Comparison of ENCODE assay signal across 8 cellular contexts in the genomic region with DNA sequence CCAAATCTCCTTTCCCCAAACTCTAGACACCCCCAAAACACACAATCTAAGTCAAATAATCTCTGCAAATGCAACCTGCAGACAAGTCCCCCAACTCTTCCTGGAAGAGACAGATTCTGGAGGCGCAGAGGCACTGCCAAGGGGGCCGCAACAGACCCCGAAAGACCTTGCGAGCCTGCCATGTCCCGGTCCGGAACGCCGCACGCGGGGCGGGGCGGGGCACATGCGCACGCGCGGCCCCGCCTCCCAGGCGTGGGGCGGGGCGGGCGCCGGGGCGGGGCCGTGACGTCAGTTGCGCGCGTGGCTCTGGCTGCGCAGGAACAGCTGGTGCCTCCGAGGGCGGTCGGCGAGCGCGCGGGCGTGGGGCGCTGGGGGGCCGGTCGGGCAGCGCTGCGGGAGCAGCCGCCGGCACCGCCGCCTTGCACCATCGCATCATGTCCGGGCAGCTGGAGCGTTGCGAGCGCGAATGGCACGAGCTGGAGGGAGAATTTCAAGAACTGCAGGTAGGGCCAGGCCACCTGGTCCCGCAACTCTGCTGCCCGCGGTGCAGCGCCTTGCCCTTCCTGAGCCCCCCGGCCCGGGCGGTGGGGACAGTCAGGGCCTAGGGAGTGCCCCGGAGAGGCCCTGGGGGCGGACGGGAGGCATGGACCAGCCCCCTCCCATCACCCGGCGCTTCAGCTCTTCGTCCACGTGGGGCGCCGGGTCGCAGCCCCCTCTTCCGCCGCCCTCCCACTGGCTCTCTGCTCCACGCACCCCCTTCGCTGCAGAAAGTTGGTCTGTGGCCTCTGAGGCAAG. TPM values are rescaled to one million over a fixed set of nuclear protein-coding genes. Genes with fewer than 3 reads are reported as not detected.
A peak's percentile ranks its signal among the peaks of the same experiment; 100 is the strongest.
DNase-seq lines count a peak whose midpoint lies in the region; ATAC-seq lines count a peak whose summit lies in the region.

A gene (plus strand): TSS at position 291 of the 795 bp plus-strand sequence. CDS start 144 bp downstream, at position 435.

- H3K4me3 Mint-ChIP-seq in activated T-cell treated with anti-CD3 and anti-CD28 coated beads, Interleukin-2, amount 50 U/mL, for 72 hours = peak within 1 kb of the TSS; percentile 87 to 99
- peak within 1 kb of the TSS; percentile 84 to 97 (median 94) for H3K4me3 Mint-ChIP-seq in naive thymus-derived CD4-positive, alpha-beta T cell

- H3K9me3 ChIP-seq in naive thymus-derived CD4-positive, alpha-beta T cell (ENCODE audit: control insufficient read depth in 2 of 3, low read length in 3 of 3) = no peaks in the 10 kb centered on the region

- peak; percentile 54 for DNase-seq in CMK (ENCODE audit: low read depth)
- DNase-seq in OCI-M1 (lab: John Stamatoyannopoulos, UW) = peak; percentile 82
- peak; percentile 85 to 93 for DNase-seq in activated T-cell treated with anti-CD3 and anti-CD28 coated beads, Interleukin-2, amount 50 U/mL, for 72 hours
- peak; percentile 61 for DNase-seq in fibroblast of gingiva (ENCODE audit: low read depth)
- peak; percentile 75 to 91 (median 86) for DNase-seq in naive thymus-derived CD4-positive, alpha-beta T cell
- DNase-seq in stimulated activated naive CD4-positive, alpha-beta T cell (lab: John Stamatoyannopoulos, UW) = peak; percentile 75 to 91 (median 80)

- peak within 1 kb of the TSS; percentile 99 for H3K4me3 ChIP-seq in naive thymus-derived CD4-positive, alpha-beta T cell (ENCODE audit: low read length)

- H3K36me3 ChIP-seq in naive thymus-derived CD4-positive, alpha-beta T cell (ENCODE audit: control insufficient read depth in 2 of 3, insufficient read depth in 3 of 3, low read length in 3 of 3) = peaks cover 0 to 4% (median 0%) of the 10 kb centered on the region in 3 experiments

- H3K27me3 Mint-ChIP-seq in activated T-cell treated with anti-CD3 and anti-CD28 coated beads, Interleukin-2, amount 50 U/mL, for 72 hours (ENCODE audit: low read depth) = no peaks in the 10 kb centered on the region
- H3K27me3 Mint-ChIP-seq in naive thymus-derived CD4-positive, alpha-beta T cell = no peaks in the 10 kb centered on the region

- H3K4me1 ChIP-seq in naive thymus-derived CD4-positive, alpha-beta T cell (ENCODE audit: control insufficient read depth in 2 of 2, insufficient read depth in 2 of 2, low read length in 2 of 2) = peaks cover 11 to 12% of the 10 kb centered on the region in 2 donors

- peaks cover 0 to 3% of the 10 kb centered on the region in 2 donors for H3K36me3 Mint-ChIP-seq in activated T-cell treated with anti-CD3 and anti-CD28 coated beads, Interleukin-2, amount 50 U/mL, for 72 hours (ENCODE audit: insufficient read depth in 2 of 2)
- peaks cover 0 to 4% (median 0%) of the 10 kb centered on the region in 5 donors for H3K36me3 Mint-ChIP-seq in naive thymus-derived CD4-positive, alpha-beta T cell

- CTCF ChIA-PET in naive thymus-derived CD4-positive, alpha-beta T cell (lab: Charles Lee) = interaction anchor here (0.9 to 2.7 kb wide), 6 partner anchors 11 to 176 kb away, joined by 3 to 10 read pairs (median 4); a partner anchor contains a TSS

- ATAC-seq in GM19324 (IDR thresholded peaks at IDR 0.05; ENCODE audit: low FRiP score, unreplicated experiment) (peak; percentile 90), HG03457 (IDR thresholded peaks at IDR 0.05; ENCODE audit: unreplicated experiment) (peak; percentile 64)
- peak; percentile 94 for ATAC-seq in activated T-cell treated with anti-CD3 and anti-CD28 coated beads, Interleukin-2, amount 50 U/mL, for 72 hours (replicated peaks in 1 of 2)
- ATAC-seq in naive thymus-derived CD4-positive, alpha-beta T cell = peak; percentile 97

- peak within 1 kb of the TSS; percentile 82 for H3K27ac ChIP-seq in naive thymus-derived CD4-positive, alpha-beta T cell (ENCODE audit: low read depth, low read length)

- peak within 1 kb of the TSS; percentile 95 for H3K27ac Mint-ChIP-seq in activated T-cell treated with anti-CD3 and anti-CD28 coated beads, Interleukin-2, amount 50 U/mL, for 72 hours
- H3K27ac Mint-ChIP-seq in naive thymus-derived CD4-positive, alpha-beta T cell = peak within 1 kb of the TSS; percentile 86 to 96 (median 92)

- intact Hi-C loops in naive thymus-derived CD4-positive, alpha-beta T cell (cut with micrococcal nuclease) = loop anchor here (1.0 to 10.0 kb wide), 11 partner anchors 16 to 512 kb away; a partner anchor contains a TSS

- H3K9me3 Mint-ChIP-seq in activated T-cell treated with anti-CD3 and anti-CD28 coated beads, Interleukin-2, amount 50 U/mL, for 72 hours = no peaks in the 10 kb centered on the region
- peaks cover 0 to 2% (median 0%) of the 10 kb centered on the region in 11 donors for H3K9me3 Mint-ChIP-seq in naive thymus-derived CD4-positive, alpha-beta T cell

- H3K27me3 ChIP-seq in naive thymus-derived CD4-positive, alpha-beta T cell (ENCODE audit: control insufficient read depth in 2 of 2, insufficient read depth in 2 of 2, low read length in 2 of 2) = no peaks in the 10 kb centered on the region

- H3K4me1 Mint-ChIP-seq in activated T-cell treated with anti-CD3 and anti-CD28 coated beads, Interleukin-2, amount 50 U/mL, for 72 hours (ENCODE audit: low read depth) = peaks cover 37% of the 10 kb centered on the region
- H3K4me1 Mint-ChIP-seq in naive thymus-derived CD4-positive, alpha-beta T cell = peaks cover 7 to 37% (median 26%) of the 10 kb centered on the region in 7 donors

- POLR2A ChIA-PET in naive thymus-derived CD4-positive, alpha-beta T cell (lab: Charles Lee) = interaction anchor here (0.6 to 4.2 kb wide), 22 partner anchors 8 to 1216 kb away, joined by 3 to 48 read pairs (median 4); a partner anchor contains a TSS

RNA-seq across cellular contexts. Expression of the gene that starts here (rescaled TPM):
- 10 to 100 TPM in 1 of 2 donors, 1 to 10 TPM in 1; 7.1 to 10.1 TPM for total RNA-seq in activated T-cell treated with anti-CD3 and anti-CD28 coated beads, Interleukin-2, amount 50 U/mL, for 72 hours
- 10 to 100 TPM in 2 of 5 experiments, 1 to 10 TPM in 3; 7.3 to 14.3 (median 9.2) TPM for total RNA-seq in naive thymus-derived CD4-positive, alpha-beta T cell
- polyA plus RNA-seq in naive thymus-derived CD4-positive, alpha-beta T cell = 1 to 10 TPM; 1.3 to 2.0 TPM

Comparison
In these comparisons a context has a peak if more than half of its experiments do, and no peak if none do; other contexts are left out.
1. Peak in every context shown above with its lines: DNase-seq, ATAC-seq, H3K4me3 ChIP-seq and H3K27ac ChIP-seq.